In genomic region chr9:32424616-32425015, GRCh38 we compare ENCODE assay signal across 22 cellular contexts.
DNase-seq lines count a peak whose midpoint lies in the region; FAIRE-seq and TF ChIP-seq lines count a peak whose summit lies in the region.
"Had no signal": no experiment of that assay in that cellular context is flagged by ENCODE, and none has a peak within 500 bp of the region (broad histone marks: within the 10 kb centered on the region; RNA-seq: fewer than 3 reads in every experiment).

No MANE protein-coding gene starts in this region.

- peak overlapping the region in 1 of 5 donors; percentile 57 for H3K9ac ChIP-seq in subcutaneous abdominal adipose tissue (ENCODE audit: low read length in 5 of 5)
- H3K9ac ChIP-seq: KMS-11 had no signal

- H3K36me3 ChIP-seq in subcutaneous abdominal adipose tissue (ENCODE audit: control insufficient read depth in 5 of 5, insufficient read depth in 5 of 5, low read length in 5 of 5) (peaks cover 54 to 89% (median 67%) of the 10 kb centered on the region in 5 donors), tibial artery (peaks cover 40 to 90% (median 84%) of the 10 kb centered on the region in 3 donors)

- DNase-seq in EL: peak; percentile 58
- peak; percentile 63 for DNase-seq in RCC 7860 (ENCODE audit: low spot score)
- peak; percentile 55 for DNase-seq in iris pigment epithelial cell (ENCODE audit: low read depth)
- DNase-seq in stimulated activated CD4-positive, alpha-beta T cell treated with anti-CD3 and anti-CD28 coated beads, Interleukin-2, amount 100 ng/mL, for 48 hours: no peak
- no peak for DNase-seq in tibial artery
- no peak for DNase-seq in amniotic stem cell (lab: John Stamatoyannopoulos, UW)
- DNase-seq: activated CD8-positive, alpha-beta T cell treated with anti-CD3 and anti-CD28 coated beads for 36 hours; activated effector memory CD4-positive, alpha-beta T cell treated with anti-CD3 and anti-CD28 coated beads, Interleukin-2, amount 50 U/mL, for 16 hours; activated T-cell treated with anti-CD3 and anti-CD28 coated beads for 4 hours; adrenal gland; H7; heart right ventricle; left ventricle myocardium superior; NCI-H1694; NCI-H69; SIG-M5; stimulated activated CD4-positive, alpha-beta T cell treated with anti-CD3 and anti-CD28 coated beads, Interleukin-2, amount 100 ng/mL, for 24 hours; stimulated activated naive B cell treated with anti-CD40 and anti-IgM and Interleukin-4, amounts not matched to agents 10 μg/mL and 1 μg/mL and 100 μg/mL, for 72 hours; thyroid gland had no signal

- H3K27ac ChIP-seq in subcutaneous abdominal adipose tissue (ENCODE audit: low read depth, low read length): peak overlapping the region; percentile 59
- H3K27ac ChIP-seq in tibial artery: no peak overlapping the region
- H3K27ac ChIP-seq: adrenal gland, heart right ventricle, KMS-11, skin epidermis, thyroid gland had no signal

- no peaks in the 10 kb centered on the region for H3K27me3 ChIP-seq in subcutaneous abdominal adipose tissue (ENCODE audit: control insufficient read depth in 5 of 5, insufficient read depth in 4 of 5, low read length in 5 of 5)
- no peaks in the 10 kb centered on the region for H3K27me3 ChIP-seq in tibial artery
- H3K27me3 ChIP-seq: adrenal gland, heart right ventricle, thyroid gland had no signal

- H3K9me3 ChIP-seq in subcutaneous abdominal adipose tissue (ENCODE audit: control insufficient read depth in 5 of 5, low read length in 5 of 5): no peaks in the 10 kb centered on the region
- H3K9me3 ChIP-seq in tibial artery: no peaks in the 10 kb centered on the region
- H3K9me3 ChIP-seq: adrenal gland, heart right ventricle, thyroid gland had no signal

- no peak for TF ChIP-seq CTCF in tibial artery (IDR thresholded peaks at IDR 0.05)

- H3K4me1 ChIP-seq in subcutaneous abdominal adipose tissue (ENCODE audit: control insufficient read depth in 5 of 5, insufficient read depth in 5 of 5, low read length in 5 of 5) (peaks cover 0 to 21% (median 15%) of the 10 kb centered on the region in 5 donors), tibial artery (no peaks in the 10 kb centered on the region)
- H3K4me1 ChIP-seq: adrenal gland, thyroid gland had no signal

- intact Hi-C loops in tibial artery (cut with DNase I; ENCODE audit: low total_unique reads): no loop called here

- no peak for FAIRE-seq in RCC 7860 (lab: Jason Lieb, UNC)

- H3K4me3 ChIP-seq in subcutaneous abdominal adipose tissue (ENCODE audit: low read depth in 1 of 5, low read length in 5 of 5): no peak overlapping the region
- H3K4me3 ChIP-seq in tibial artery: no peak overlapping the region
- H3K4me3 ChIP-seq: adrenal gland, heart right ventricle, skin epidermis, thyroid gland had no signal

Comparison
In these comparisons a context has a peak if more than half of its experiments do, and no peak if none do; other contexts are left out.
1. DNase-seq: peak in EL (single experiment), RCC 7860 (single experiment) and iris pigment epithelial cell (single experiment); none in stimulated activated CD4-positive, alpha-beta T cell treated with anti-CD3 and anti-CD28 coated beads, Interleukin-2, amount 100 ng/mL, for 48 hours (0 of 2), tibial artery (0 of 2) and amniotic stem cell (single experiment).